In the genomic region with DNA sequence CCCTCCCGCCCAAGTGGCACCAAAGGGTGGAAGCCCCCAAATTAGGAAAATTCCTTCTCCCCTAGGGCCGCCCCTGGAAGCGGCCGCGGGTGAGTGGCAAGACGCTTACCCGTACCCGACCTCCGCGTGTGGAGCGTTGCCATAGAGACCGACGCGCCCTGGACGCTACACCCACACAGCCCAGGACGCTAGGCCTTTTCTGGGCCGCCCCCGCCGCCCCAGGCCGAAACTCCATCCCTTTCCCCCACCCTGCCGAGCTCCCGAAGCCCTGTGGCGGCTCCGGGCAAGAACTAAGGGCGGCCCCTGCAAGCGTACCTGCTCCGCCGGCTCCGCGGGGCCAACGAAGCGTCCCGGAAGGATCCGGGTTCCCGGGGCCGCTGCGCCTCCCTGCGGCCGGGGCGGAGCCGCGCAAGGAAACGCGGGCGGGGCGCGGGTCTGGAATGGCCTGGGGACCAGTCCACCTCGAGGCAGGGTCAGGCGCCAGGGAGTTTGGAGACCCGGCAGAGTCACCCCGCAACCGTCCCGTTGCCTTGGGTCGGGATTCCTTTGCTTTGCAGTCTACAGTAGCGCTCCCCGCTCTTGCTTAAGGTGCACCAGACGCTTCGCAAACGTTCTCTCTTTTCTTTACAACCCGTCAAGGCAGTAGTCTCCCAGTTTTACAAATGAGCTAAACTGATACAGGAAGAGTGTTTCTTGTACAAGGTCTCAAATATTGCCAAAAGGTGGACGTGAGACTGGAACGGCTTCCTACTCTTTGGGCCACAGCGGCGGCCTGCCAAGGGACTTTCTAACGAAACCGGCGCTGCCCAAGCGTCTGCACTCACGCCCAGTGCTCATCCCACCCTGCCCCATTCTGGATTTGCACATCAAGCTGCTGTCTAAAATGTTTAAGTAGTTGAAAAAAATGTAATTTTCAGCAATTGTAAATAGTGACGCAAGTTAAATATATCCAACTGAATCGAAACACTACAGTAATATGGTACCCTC, we compare ENCODE assay signal across 8 cellular contexts. TPM values are rescaled to one million over a fixed set of nuclear protein-coding genes. Genes with fewer than 3 reads are reported as not detected.
DNase-seq lines count a peak whose midpoint lies in the region; ATAC-seq and TF ChIP-seq lines count a peak whose summit lies in the region.

A gene with protein sequence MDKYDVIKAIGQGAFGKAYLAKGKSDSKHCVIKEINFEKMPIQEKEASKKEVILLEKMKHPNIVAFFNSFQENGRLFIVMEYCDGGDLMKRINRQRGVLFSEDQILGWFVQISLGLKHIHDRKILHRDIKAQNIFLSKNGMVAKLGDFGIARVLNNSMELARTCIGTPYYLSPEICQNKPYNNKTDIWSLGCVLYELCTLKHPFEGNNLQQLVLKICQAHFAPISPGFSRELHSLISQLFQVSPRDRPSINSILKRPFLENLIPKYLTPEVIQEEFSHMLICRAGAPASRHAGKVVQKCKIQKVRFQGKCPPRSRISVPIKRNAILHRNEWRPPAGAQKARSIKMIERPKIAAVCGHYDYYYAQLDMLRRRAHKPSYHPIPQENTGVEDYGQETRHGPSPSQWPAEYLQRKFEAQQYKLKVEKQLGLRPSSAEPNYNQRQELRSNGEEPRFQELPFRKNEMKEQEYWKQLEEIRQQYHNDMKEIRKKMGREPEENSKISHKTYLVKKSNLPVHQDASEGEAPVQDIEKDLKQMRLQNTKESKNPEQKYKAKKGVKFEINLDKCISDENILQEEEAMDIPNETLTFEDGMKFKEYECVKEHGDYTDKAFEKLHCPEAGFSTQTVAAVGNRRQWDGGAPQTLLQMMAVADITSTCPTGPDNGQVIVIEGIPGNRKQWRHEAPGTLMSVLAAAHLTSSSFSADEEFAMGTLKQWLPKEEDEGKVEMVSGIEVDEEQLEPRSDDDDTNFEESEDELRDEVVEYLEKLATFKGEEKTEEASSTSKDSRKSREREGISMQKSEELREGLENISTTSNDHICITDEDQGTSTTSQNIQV (minus strand): TSS at position 360 of the 987 bp plus-strand sequence. CDS start 1,591 bp downstream, outside the sequence.

- peaks cover 5 to 11% (median 10%) of the 10 kb centered on the region in 3 donors for H3K4me1 Mint-ChIP-seq in IgD-negative memory B cell

- no peaks in the 10 kb centered on the region for H3K9me3 Mint-ChIP-seq in IgD-negative memory B cell

- intact Hi-C loops in right cardiac atrium (cut with DNase I): loop anchor here (5.0 to 10.0 kb wide), 6 partner anchors 124 to 314 kb away; no protein-coding TSS in a partner anchor
- intact Hi-C loops in psoas muscle (cut with DNase I): loop anchor here (1.0 to 5.0 kb wide), 6 partner anchors 128 to 314 kb away; no protein-coding TSS in a partner anchor
- intact Hi-C loops in aorta (cut with DNase I): loop anchor here (2.0 to 10.0 kb wide), 7 partner anchors 64 to 312 kb away; a partner anchor contains a TSS

- no peaks in the 10 kb centered on the region for H3K27me3 ChIP-seq in right cardiac atrium (ENCODE audit: control insufficient read depth, insufficient read depth)
- H3K27me3 ChIP-seq in psoas muscle (ENCODE audit: insufficient read depth in 3 of 3, low read length in 2 of 3): no peaks in the 10 kb centered on the region
- no peaks in the 10 kb centered on the region for H3K27me3 ChIP-seq in aorta (ENCODE audit: control insufficient read depth in 1 of 2, insufficient read depth in 2 of 2, low read length in 1 of 2)

- peak within 1 kb of the TSS; percentile 79 to 93 (median 86) for H3K4me3 Mint-ChIP-seq in IgD-negative memory B cell

- H3K36me3 Mint-ChIP-seq in IgD-negative memory B cell: peaks cover 13% of the 10 kb centered on the region

- H3K4me1 ChIP-seq in right cardiac atrium (ENCODE audit: control insufficient read depth, insufficient read depth, low read length): no peaks in the 10 kb centered on the region
- no peaks in the 10 kb centered on the region for H3K4me1 ChIP-seq in psoas muscle
- no peaks in the 10 kb centered on the region for H3K4me1 ChIP-seq in aorta (ENCODE audit: control insufficient read depth in 1 of 2, insufficient read depth in 2 of 2, low read length in 2 of 2)

- WGBS in right cardiac atrium: 11% methylated on average over 71 of the region's 71 CpGs
- 12 to 17% (median 14%) methylated on average over 49 to 71 of the region's 71 CpGs for WGBS in psoas muscle, 3 donors
- 7 to 9% methylated on average over 63 to 71 of the region's 71 CpGs for WGBS in aorta, 2 donors

- H3K9me3 ChIP-seq in right cardiac atrium (ENCODE audit: control insufficient read depth, low read length): no peaks in the 10 kb centered on the region
- H3K9me3 ChIP-seq in psoas muscle: no peaks in the 10 kb centered on the region
- no peaks in the 10 kb centered on the region for H3K9me3 ChIP-seq in aorta (ENCODE audit: control insufficient read depth, low read length)

- H3K27me3 Mint-ChIP-seq in IgD-negative memory B cell: peaks cover 15% of the 10 kb centered on the region

- H3K4me3 ChIP-seq in right cardiac atrium (ENCODE audit: low read length): peak within 1 kb of the TSS; percentile 86
- H3K4me3 ChIP-seq in psoas muscle: peak within 1 kb of the TSS; percentile 83
- H3K4me3 ChIP-seq in aorta (ENCODE audit: low read length in 2 of 2): peak within 1 kb of the TSS; percentile 49 to 61

- ATAC-seq in GM21526 (IDR thresholded peaks at IDR 0.05; ENCODE audit: low FRiP score, unreplicated experiment): peak; percentile 69
- ATAC-seq in right cardiac atrium: peak; percentile 91 to 92
- ATAC-seq in psoas muscle: peak; percentile 87 to 94 (median 90)
- peak; percentile 91 for ATAC-seq in aorta (ENCODE audit: low FRiP score)

- TF ChIP-seq CTCF in psoas muscle (IDR thresholded peaks at IDR 0.05): peak; percentile 70

- DNase-seq in Daoy (ENCODE audit: low read depth) (peak; percentile 57), T follicular helper cell (ENCODE audit: low read depth) (peak; percentile 28), amniotic stem cell (lab: John Stamatoyannopoulos, UW) (peak; percentile 6), right cardiac atrium (peak; percentile 66 to 85 (median 83)), psoas muscle (peak; percentile 59 to 75), aorta (peak; percentile 75 to 89)

- peak within 1 kb of the TSS in 1 of 3 donors; percentile 17 for H3K27ac Mint-ChIP-seq in IgD-negative memory B cell

- H3K27ac ChIP-seq in right cardiac atrium (ENCODE audit: low read length) (no peak within 1 kb of the TSS), psoas muscle (no peak within 1 kb of the TSS), aorta (ENCODE audit: low read depth in 1 of 2, low read length in 2 of 2) (no peak within 1 kb of the TSS)

- H3K36me3 ChIP-seq in psoas muscle (ENCODE audit: insufficient read depth in 1 of 2, low read depth in 1 of 2): peaks cover 2 to 30% of the 10 kb centered on the region in 2 donors
- peaks cover 2 to 6% of the 10 kb centered on the region in 2 donors for H3K36me3 ChIP-seq in aorta (ENCODE audit: control insufficient read depth in 1 of 2, insufficient read depth in 2 of 2, low read length in 1 of 2)

RNA-seq across cellular contexts. Expression of the gene that starts here (rescaled TPM):
- 0.23 TPM in 1 of 2 replicates, not detected in the other for total RNA-seq in Daoy (2014; rRNA removed; shearing (Covaris generic))
- polyA plus RNA-seq in IgD-negative memory B cell (0.34 TPM), right cardiac atrium (0.45 TPM), psoas muscle (under 1 TPM in 2 of 3 donors, not detected in 1; 0.03 to 0.05 TPM), aorta (under 1 TPM in 1 of 2 donors, not detected in 1; 0.15 TPM)
- total RNA-seq in right cardiac atrium (1 to 10 TPM in 1 of 4 donors, under 1 TPM in 3; 0.39 to 1.2 (median 0.63) TPM), psoas muscle (under 1 TPM in 1 of 4 donors, not detected in 3; 0.48 TPM), aorta (1 to 10 TPM in 1 of 2 donors, under 1 TPM in 1; 0.58 to 1.4 TPM)

Comparison
In these comparisons a context has a peak if more than half of its experiments do, and no peak if none do; other contexts are left out.
1. Peak in DNase-seq in Daoy; RNA of the gene not detected or under 1 TPM.
2. Peak in DNase-seq, ATAC-seq and H3K4me3 ChIP-seq in psoas muscle; RNA of the gene not detected or under 1 TPM.
3. DNase-seq: peak in every context shown above with its lines; median percentile 83 in right cardiac atrium; 82 in aorta; 67 in psoas muscle; 57 in Daoy; 28 in T follicular helper cell; 6 in amniotic stem cell.